1 cellular context compared by ENCODE assay signal in the genomic region with DNA sequence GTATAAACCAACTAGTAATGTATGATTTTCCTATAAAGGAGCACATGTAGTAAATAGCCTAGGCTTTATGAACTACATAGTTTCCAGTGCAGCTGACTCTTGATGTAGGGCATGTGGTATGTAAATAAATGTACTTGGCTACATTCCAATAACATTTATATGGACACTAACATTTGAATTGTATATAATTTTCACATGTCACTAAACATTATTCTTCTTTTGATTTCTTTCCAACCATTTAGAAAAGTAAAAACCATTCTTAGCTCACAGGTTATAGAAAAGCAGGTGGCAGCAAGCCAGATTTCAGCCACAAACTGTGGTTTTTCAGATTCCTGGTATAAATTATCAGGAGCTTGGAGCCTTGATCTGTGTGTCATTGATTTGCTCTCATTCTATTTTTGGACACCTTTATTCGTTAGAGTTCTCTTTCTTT.
TF ChIP-seq lines count a peak whose summit lies in the region.

No MANE protein-coding gene starts in this region.

TF ChIP-seq in SK-N-SH, 30 proteins besides CTCF, POLR2A, EP300 and RAD21:
- TF ChIP-seq JUND (IDR thresholded peaks at IDR 0.05) (peak; percentile 48; the same call in 1 of the 2 replicates), TCF12 (IDR thresholded peaks at IDR 0.05) (peak; percentile 70), NFIC (IDR thresholded peaks at IDR 0.05; ENCODE audit: borderline replicate concordance) (peak; percentile 84), TEAD4 (IDR thresholded peaks at IDR 0.05; ENCODE audit: borderline replicate concordance, insufficient read depth) (no peak), MEF2A (IDR thresholded peaks at IDR 0.05; ENCODE audit: borderline replicate concordance, low read depth) (peak; percentile 87), REST (IDR thresholded peaks at IDR 0.05; ENCODE audit: low read depth, low read length) (no peak), PBX3 (IDR thresholded peaks at IDR 0.05) (peak; percentile 67), TAF1 (IDR thresholded peaks at IDR 0.05; ENCODE audit: borderline replicate concordance, low read depth, low read length) (no peak)
- TF ChIP-seq, protein P1, sequence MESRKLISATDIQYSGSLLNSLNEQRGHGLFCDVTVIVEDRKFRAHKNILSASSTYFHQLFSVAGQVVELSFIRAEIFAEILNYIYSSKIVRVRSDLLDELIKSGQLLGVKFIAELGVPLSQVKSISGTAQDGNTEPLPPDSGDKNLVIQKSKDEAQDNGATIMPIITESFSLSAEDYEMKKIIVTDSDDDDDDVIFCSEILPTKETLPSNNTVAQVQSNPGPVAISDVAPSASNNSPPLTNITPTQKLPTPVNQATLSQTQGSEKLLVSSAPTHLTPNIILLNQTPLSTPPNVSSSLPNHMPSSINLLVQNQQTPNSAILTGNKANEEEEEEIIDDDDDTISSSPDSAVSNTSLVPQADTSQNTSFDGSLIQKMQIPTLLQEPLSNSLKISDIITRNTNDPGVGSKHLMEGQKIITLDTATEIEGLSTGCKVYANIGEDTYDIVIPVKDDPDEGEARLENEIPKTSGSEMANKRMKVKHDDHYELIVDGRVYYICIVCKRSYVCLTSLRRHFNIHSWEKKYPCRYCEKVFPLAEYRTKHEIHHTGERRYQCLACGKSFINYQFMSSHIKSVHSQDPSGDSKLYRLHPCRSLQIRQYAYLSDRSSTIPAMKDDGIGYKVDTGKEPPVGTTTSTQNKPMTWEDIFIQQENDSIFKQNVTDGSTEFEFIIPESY (IDR thresholded peaks at IDR 0.05; ENCODE audit: borderline replicate concordance, low read depth): 0 out of 2 replicates have a peak, but pooled peaks have one; percentile 12
TF ChIP-seq in SK-N-SH: peak in this region for 6.
